ENCODE assay signal across 8 cellular contexts in genomic region chr4:37892641-37893040, GRCh38. TPM values are rescaled to one million over a fixed set of nuclear protein-coding genes. Genes with fewer than 3 reads are reported as not detected.
DNase-seq lines count a peak whose midpoint lies in the region; ATAC-seq lines count a peak whose summit lies in the region.

No MANE protein-coding gene starts in this region.

- no peak overlapping the region for H3K4me3 ChIP-seq in mesendoderm (ENCODE audit: low read length)

- no peak overlapping the region for H4K5ac ChIP-seq in mesendoderm (ENCODE audit: low read length)

- H2BK5ac ChIP-seq in mesendoderm (ENCODE audit: low read length) = no peak overlapping the region

- no peak overlapping the region for H3K4ac ChIP-seq in mesendoderm (ENCODE audit: low read depth, low read length)

- DNase-seq in T-helper 22 cell (ENCODE audit: low read depth) (peak; percentile 11), NCI-H2171 (lab: John Stamatoyannopoulos, UW) (no peak), mesenteric fat pad (ENCODE audit: low spot score) (no peak), mesendoderm (no peak)
- DNase-seq in effector CD4-positive, alpha-beta T cell = peak; percentile 21
- DNase-seq in stimulated activated naive CD8-positive, alpha-beta T cell treated with anti-CD3 and anti-CD28 coated beads, Interleukin-15, Interleukin-2, amounts not matched to agents 100 U/mL and 50 U/mL, for 24 hours = peak; percentile 67

- H3K4me1 ChIP-seq in mesendoderm (ENCODE audit: control insufficient read depth, low read depth, low read length) = no peaks in the 10 kb centered on the region

- H3K27ac ChIP-seq in mesendoderm (ENCODE audit: low read depth, low read length) = no peak overlapping the region

- WGBS in mesendoderm (ENCODE audit: extremely low coverage, insufficient coverage, low lambda C conversion rate) = no CpG with 5 or more reads among the region's 5 CpGs

- no peak overlapping the region for H2BK15ac ChIP-seq in mesendoderm (replicated peaks; ENCODE audit: low read depth)

- no peak overlapping the region for H3K56ac ChIP-seq in mesendoderm (ENCODE audit: low read length)

- ATAC-seq in GM18520 (IDR thresholded peaks at IDR 0.05; ENCODE audit: unreplicated experiment) (peak; percentile 42), HG02943 (IDR thresholded peaks at IDR 0.05; ENCODE audit: low read depth, unreplicated experiment) (peak; percentile 40)
- peak; percentile 68 for ATAC-seq in stimulated activated naive CD8-positive, alpha-beta T cell treated with anti-CD3 and anti-CD28 coated beads, Interleukin-15, Interleukin-2, amounts not matched to agents 100 U/mL and 50 U/mL, for 24 hours

- no peak overlapping the region for H3K18ac ChIP-seq in mesendoderm (ENCODE audit: low read length)

- H3K36me3 ChIP-seq in mesendoderm (ENCODE audit: control insufficient read depth, insufficient read depth, low read length) = no peaks in the 10 kb centered on the region

- H3K4me2 ChIP-seq in mesendoderm (ENCODE audit: low read length) = no peak overlapping the region

- no peak overlapping the region for H2BK120ac ChIP-seq in mesendoderm (ENCODE audit: low read depth, low read length)

- H2AK5ac ChIP-seq in mesendoderm (ENCODE audit: low read length) = no peak overlapping the region

- peaks cover 27% of the 10 kb centered on the region for H3K27me3 ChIP-seq in mesendoderm (ENCODE audit: insufficient read depth, low read length, poor library complexity)

- H3K79me2 ChIP-seq in mesendoderm (ENCODE audit: control insufficient read depth, insufficient read depth, low read length) = no peaks in the 10 kb centered on the region

- no peak overlapping the region for H3K9ac ChIP-seq in mesendoderm (ENCODE audit: low read length)

- H3K79me1 ChIP-seq in mesendoderm (ENCODE audit: low read length) = no peaks in the 10 kb centered on the region

- H4K8ac ChIP-seq in mesendoderm (ENCODE audit: low read depth, low read length) = no peak overlapping the region

- no peak overlapping the region for H3K23ac ChIP-seq in mesendoderm (ENCODE audit: low read length)

RNA-seq across cellular contexts. Expression of gene TBC1D1, which starts 1.8 kb away (rescaled TPM):
- 45.3 TPM for total RNA-seq in mesenteric fat pad
- 108 TPM for polyA plus RNA-seq in mesendoderm (2013, experiment 1 of 2)
- polyA plus RNA-seq in mesendoderm (2013, experiment 2 of 2) = 112 TPM

Comparison
In these comparisons a context has a peak if more than half of its experiments do, and no peak if none do; other contexts are left out.
1. DNase-seq: peak in T-helper 22 cell (single experiment), effector CD4-positive, alpha-beta T cell (single experiment) and stimulated activated naive CD8-positive, alpha-beta T cell treated with anti-CD3 and anti-CD28 coated beads, Interleukin-15, Interleukin-2, amounts not matched to agents 100 U/mL and 50 U/mL, for 24 hours (single experiment); none in NCI-H2171 (single experiment), mesenteric fat pad (single experiment) and mesendoderm (single experiment).
2. Peak in every context shown above with its lines, with median percentiles within 50 percentile points of each other: ATAC-seq.